Comparison of ENCODE assay signal across 24 cellular contexts in the genomic region with DNA sequence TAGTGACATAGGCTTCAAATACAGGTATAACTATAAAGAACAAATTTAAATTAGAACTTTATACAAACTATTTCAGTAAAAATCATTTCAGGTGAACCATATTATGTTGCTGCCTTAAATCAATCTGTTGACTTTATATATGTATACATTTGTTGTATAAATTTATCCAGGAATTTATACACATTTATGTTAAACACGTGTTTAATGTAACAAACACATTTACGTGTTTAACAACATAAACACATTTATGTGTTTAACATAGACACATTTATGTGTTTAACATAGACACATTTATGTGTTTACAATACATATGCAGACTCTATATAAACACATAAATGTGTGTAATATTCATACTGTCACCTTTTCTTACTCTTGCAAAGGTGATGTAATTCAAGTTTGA.
"Had no signal": no experiment of that assay in that cellular context is flagged by ENCODE, and none has a peak within 500 bp of the region (broad histone marks: within the 10 kb centered on the region; RNA-seq: fewer than 3 reads in every experiment).

No MANE protein-coding gene starts in this region.

- ATAC-seq: activated CD4-positive, alpha-beta T cell treated with anti-CD3 and anti-CD28 coated beads for 36 hours; activated T-helper 17 cell treated with anti-CD3 and anti-CD28 coated beads, Interleukin-2, amount 50 U/mL, for 72 hours; Right ventricle myocardium inferior; T-cell had no signal

- H3K27ac ChIP-seq: SK-N-MC, WERI-Rb-1 had no signal

- DNase-seq: activated CD4-positive, alpha-beta memory T cell treated with anti-CD3 and anti-CD28 coated beads, Interleukin-2, amount 10 ng/mL, durations not matched to agents 7 days and 5 days; activated CD4-positive, alpha-beta T cell treated with anti-CD3 and anti-CD28 coated beads for 36 hours; activated CD4-positive, alpha-beta T cell treated with anti-CD3 and anti-CD28 coated beads, Interleukin-2, amount 50 U/mL, for 1 hour; activated gamma-delta T cell; activated naive CD4-positive, alpha-beta T cell treated with anti-CD3 and anti-CD28 coated beads for 36 hours; activated T-cell treated with anti-CD3 and anti-CD28 coated beads for 4 hours; activated T-cell treated with anti-CD3 and anti-CD28 coated beads, Interleukin-2, amount 50 U/mL, for 48 hours; amygdala; Kasumi-1; NCI-H1105 treated with DMSO at 0.1 percent for 48 hours; NCI-H146; NCI-H1930; NCI-H2171; NCI-H2227 treated with DMSO at 0.1 percent for 48 hours; NCI-H526 treated with DMSO at 0.1 percent for 48 hours; NCI-H82; RPMI8226; T-cell; T-helper 2 cell; T1000; WERI-Rb-1 had no signal

- H3K4me3 ChIP-seq: SK-N-MC had no signal
